8 cellular contexts compared by ENCODE assay signal in the genomic region with DNA sequence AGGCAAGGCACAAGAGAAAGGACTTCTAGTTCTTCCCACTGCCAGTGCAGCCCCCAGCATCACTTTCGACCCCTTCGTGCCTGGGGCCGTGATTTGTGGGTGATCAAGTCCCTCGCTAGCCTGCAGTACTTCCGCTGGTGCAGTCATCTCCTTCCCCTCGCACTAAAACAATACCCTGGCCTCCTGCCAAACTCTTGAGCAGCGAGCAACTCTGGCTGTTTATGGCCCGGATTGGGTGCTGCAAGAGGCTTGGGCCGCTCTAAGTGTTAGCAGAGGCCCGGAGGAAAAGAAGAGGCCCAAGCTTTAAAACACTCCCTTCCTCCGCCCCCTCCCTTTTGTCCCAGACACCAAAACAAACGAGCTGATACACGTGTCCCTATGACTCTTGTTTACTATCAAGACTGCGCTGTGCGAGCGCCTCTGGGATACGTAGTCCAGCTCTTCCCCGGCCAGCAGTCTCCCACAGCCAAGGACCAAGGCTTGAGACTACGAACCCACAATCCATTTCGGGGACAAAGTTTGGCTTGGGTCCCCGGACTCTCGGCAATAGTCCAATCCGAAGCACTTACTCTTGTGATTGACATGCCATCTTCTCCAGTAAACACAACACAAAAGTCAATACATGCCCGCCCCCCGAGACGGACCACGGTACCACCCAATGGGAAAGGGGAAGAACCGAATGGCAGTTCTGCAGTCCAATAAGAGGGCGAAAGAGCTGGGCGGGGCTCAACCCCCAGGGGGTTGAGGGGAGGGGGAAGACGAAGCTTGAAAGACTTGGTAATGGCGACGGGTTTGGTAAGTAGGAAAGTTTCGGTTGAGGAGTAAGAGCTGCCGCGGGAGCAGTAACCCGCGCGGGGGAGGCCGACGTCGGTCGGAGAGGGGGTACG. TPM values are rescaled to one million over a fixed set of nuclear protein-coding genes. Genes with fewer than 3 reads are reported as not detected.
DNase-seq lines count a peak whose midpoint lies in the region; ATAC-seq, FAIRE-seq and TF ChIP-seq lines count a peak whose summit lies in the region.

A gene with protein sequence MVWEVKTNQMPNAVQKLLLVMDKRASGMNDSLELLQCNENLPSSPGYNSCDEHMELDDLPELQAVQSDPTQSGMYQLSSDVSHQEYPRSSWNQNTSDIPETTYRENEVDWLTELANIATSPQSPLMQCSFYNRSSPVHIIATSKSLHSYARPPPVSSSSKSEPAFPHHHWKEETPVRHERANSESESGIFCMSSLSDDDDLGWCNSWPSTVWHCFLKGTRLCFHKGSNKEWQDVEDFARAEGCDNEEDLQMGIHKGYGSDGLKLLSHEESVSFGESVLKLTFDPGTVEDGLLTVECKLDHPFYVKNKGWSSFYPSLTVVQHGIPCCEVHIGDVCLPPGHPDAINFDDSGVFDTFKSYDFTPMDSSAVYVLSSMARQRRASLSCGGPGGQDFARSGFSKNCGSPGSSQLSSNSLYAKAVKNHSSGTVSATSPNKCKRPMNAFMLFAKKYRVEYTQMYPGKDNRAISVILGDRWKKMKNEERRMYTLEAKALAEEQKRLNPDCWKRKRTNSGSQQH (plus strand): TSS at position 771 of the 887 bp plus-strand sequence. CDS start 10,891 bp downstream, outside the sequence.

- no peaks in the 10 kb centered on the region for H3K27me3 ChIP-seq in ascending aorta
- no peaks in the 10 kb centered on the region for H3K27me3 ChIP-seq in right atrium auricular region
- no peaks in the 10 kb centered on the region for H3K27me3 ChIP-seq in psoas muscle (ENCODE audit: insufficient read depth in 3 of 3, low read length in 2 of 3)

- 0 to 1% (median 0%) methylated on average over 43 to 44 of the region's 44 CpGs for WGBS in psoas muscle, 3 donors

- no peaks in the 10 kb centered on the region for H3K36me3 ChIP-seq in ascending aorta
- no peaks in the 10 kb centered on the region for H3K36me3 ChIP-seq in right atrium auricular region
- H3K36me3 ChIP-seq in psoas muscle (ENCODE audit: insufficient read depth in 1 of 2, low read depth in 1 of 2), result no peaks in the 10 kb centered on the region

- intact Hi-C loops in ascending aorta (cut with DNase I) (loop anchor here (1.0 to 5.0 kb wide), 9 partner anchors 124 to 1646 kb away; a partner anchor contains a TSS), psoas muscle (cut with DNase I) (loop anchor here in 1 of 2 donors (10.0 kb wide), 1 partner anchor 884 kb away; a partner anchor contains a TSS)

- ATAC-seq in GM18502 (IDR thresholded peaks at IDR 0.05; ENCODE audit: poor library complexity, unreplicated experiment) (peak; percentile 93), HG02970 (IDR thresholded peaks at IDR 0.05; ENCODE audit: low FRiP score, unreplicated experiment) (peak; percentile 93), psoas muscle (peak; percentile 88 to 94 (median 90))

- peaks cover 2 to 23% of the 10 kb centered on the region in 2 donors for H3K4me1 ChIP-seq in ascending aorta
- H3K4me1 ChIP-seq in right atrium auricular region, result peaks cover 0 to 29% of the 10 kb centered on the region in 2 donors
- peaks cover 33% of the 10 kb centered on the region for H3K4me1 ChIP-seq in psoas muscle

- no peak for TF ChIP-seq CTCF in ascending aorta (IDR thresholded peaks at IDR 0.05)
- TF ChIP-seq CTCF in right atrium auricular region (IDR thresholded peaks at IDR 0.05), result no peak
- TF ChIP-seq CTCF in psoas muscle (IDR thresholded peaks at IDR 0.05), result no peak

- peak within 1 kb of the TSS; percentile 100 for H3K27ac Mint-ChIP-seq in T-helper 2 cell treated with Interferon-gamma antibody and Interleukin-4, amounts not matched to agents 5 μg/mL and 100 μg/mL, for 36 hours

- H3K27me3 Mint-ChIP-seq in T-helper 2 cell treated with Interferon-gamma antibody and Interleukin-4, amounts not matched to agents 5 μg/mL and 100 μg/mL, for 36 hours (ENCODE audit: low read depth), result peaks cover 8% of the 10 kb centered on the region

- peaks cover 25% of the 10 kb centered on the region for H3K4me1 Mint-ChIP-seq in T-helper 2 cell treated with Interferon-gamma antibody and Interleukin-4, amounts not matched to agents 5 μg/mL and 100 μg/mL, for 36 hours (ENCODE audit: low read depth)

- H3K9me3 ChIP-seq in ascending aorta, result no peaks in the 10 kb centered on the region
- no peaks in the 10 kb centered on the region for H3K9me3 ChIP-seq in right atrium auricular region
- no peaks in the 10 kb centered on the region for H3K9me3 ChIP-seq in psoas muscle

- no peaks in the 10 kb centered on the region for H3K9me3 Mint-ChIP-seq in T-helper 2 cell treated with Interferon-gamma antibody and Interleukin-4, amounts not matched to agents 5 μg/mL and 100 μg/mL, for 36 hours

- H3K27ac ChIP-seq in ascending aorta (peak within 1 kb of the TSS; percentile 94 to 100), right atrium auricular region (peak within 1 kb of the TSS; percentile 99), psoas muscle (peak within 1 kb of the TSS; percentile 99)

- H3K4me3 ChIP-seq in ascending aorta (peak within 1 kb of the TSS; percentile 81 to 94), right atrium auricular region (peak within 1 kb of the TSS; percentile 95 to 97), psoas muscle (peak within 1 kb of the TSS; percentile 82)

- peak; percentile 100 for DNase-seq in NCI-H1930 (lab: John Stamatoyannopoulos, UW)
- DNase-seq in T-helper 2 cell treated with Interferon-gamma antibody and Interleukin-4, amounts not matched to agents 5 μg/mL and 100 μg/mL, for 36 hours (ENCODE audit: low spot score), result peak; percentile 97
- DNase-seq in ascending aorta (ENCODE audit: low spot score in 2 of 2), result peak; percentile 100
- DNase-seq in right atrium auricular region (ENCODE audit: low spot score), result peak; percentile 100
- peak; percentile 99 for DNase-seq in psoas muscle
- peak; percentile 98 for DNase-seq in urothelium cell line (ENCODE audit: low spot score)

- peaks cover 5% of the 10 kb centered on the region for H3K36me3 Mint-ChIP-seq in T-helper 2 cell treated with Interferon-gamma antibody and Interleukin-4, amounts not matched to agents 5 μg/mL and 100 μg/mL, for 36 hours (ENCODE audit: low read depth)

- FAIRE-seq in urothelium cell line (lab: Jason Lieb, UNC), result peak; percentile 88

- peak within 1 kb of the TSS; percentile 99 for H3K4me3 Mint-ChIP-seq in T-helper 2 cell treated with Interferon-gamma antibody and Interleukin-4, amounts not matched to agents 5 μg/mL and 100 μg/mL, for 36 hours

RNA-seq across cellular contexts. Expression of the gene that starts here (rescaled TPM):
- total RNA-seq in ascending aorta, result 62.2 TPM
- 10 to 100 TPM; 51.8 to 69.8 TPM for total RNA-seq in right atrium auricular region
- 10 to 100 TPM; 65.3 to 74.9 (median 70.7) TPM for total RNA-seq in psoas muscle
- 10 to 100 TPM; 14.6 to 76.7 (median 69.5) TPM for polyA plus RNA-seq in psoas muscle

Comparison
In these comparisons a context has a peak if more than half of its experiments do, and no peak if none do; other contexts are left out.
1. Peak in every context shown above with its lines: DNase-seq, ATAC-seq, H3K4me3 ChIP-seq and H3K27ac ChIP-seq.